Comparison of ENCODE assay signal across 1 cellular context in the genomic region with DNA sequence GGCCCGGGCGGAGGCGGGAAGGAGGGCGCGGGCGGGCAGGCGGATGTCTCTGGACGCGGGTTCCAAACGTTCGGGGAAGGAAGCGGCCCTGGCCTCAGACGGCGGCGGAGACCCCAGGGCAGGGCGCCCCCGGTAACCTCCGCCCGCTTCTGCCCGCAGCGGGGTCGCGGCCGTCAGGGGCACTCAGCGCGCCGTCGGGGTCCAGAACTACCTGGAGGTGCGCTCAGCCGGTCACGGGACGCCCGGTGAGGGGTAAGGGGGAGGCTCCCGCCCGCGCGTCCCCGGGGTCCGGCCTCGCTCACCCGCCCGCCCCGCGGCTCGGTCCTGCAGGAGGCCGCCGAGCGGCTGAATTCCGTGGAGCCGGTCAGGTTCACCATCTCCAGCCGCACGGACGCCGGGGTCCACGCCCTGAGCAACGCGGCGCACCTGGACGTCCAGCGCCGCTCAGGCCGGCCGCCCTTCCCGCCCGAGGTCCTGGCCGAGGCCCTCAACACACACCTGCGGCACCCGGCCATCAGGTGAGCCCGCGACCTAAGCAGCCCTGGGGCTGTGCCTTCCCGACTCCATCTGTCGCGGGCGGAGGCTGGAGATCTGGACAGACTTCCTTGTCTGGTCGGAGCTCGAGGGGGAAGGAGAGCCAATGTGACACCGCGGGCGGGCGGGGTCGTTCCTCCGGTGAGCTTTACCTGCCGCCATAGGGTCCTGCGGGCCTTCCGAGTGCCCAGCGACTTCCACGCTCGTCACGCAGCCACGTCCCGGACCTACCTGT.
A peak's percentile ranks its signal among the peaks of the same experiment; 100 is the strongest.
TF ChIP-seq lines count a peak whose summit lies in the region.

No MANE protein-coding gene starts in this region.

TF ChIP-seq in H1, 55 proteins besides CTCF, POLR2A, EP300 and RAD21:
- TF ChIP-seq TAF7 (optimal IDR thresholded peaks at IDR 0.05; ENCODE audit: borderline replicate concordance, low read depth, low read length) (peak; percentile 24), HDAC2 (IDR thresholded peaks at IDR 0.05; ENCODE audit: borderline replicate concordance in 1 of 2, low read depth in 2 of 2, low read length in 2 of 2) (peak in 1 of 2 experiments; percentile 45; a peak in 1 of 4 replicates), SIN3A (conservative IDR thresholded peaks at IDR 0.05 in 1 of 2, IDR thresholded peaks at IDR 0.05 in 1 of 2; ENCODE audit: low read depth in 1 of 2, low read length in 2 of 2) (0 out of 4 replicates have a peak, but pooled peaks of 1 of the 2 experiments have one; percentile 22), RFX5 (IDR thresholded peaks at IDR 0.05; ENCODE audit: borderline replicate concordance, low read depth, low read length) (no peak), KDM4A (IDR thresholded peaks at IDR 0.05; ENCODE audit: low read depth, low read length, severe bottlenecking) (peak; percentile 6), TCF12 (IDR thresholded peaks at IDR 0.05; ENCODE audit: low read depth, low read length) (no peak), SP4 (IDR thresholded peaks at IDR 0.05; ENCODE audit: low read length) (no peak), SP1 (IDR thresholded peaks at IDR 0.05; ENCODE audit: low read depth, low read length) (no peak), E2F6 (IDR thresholded peaks at IDR 0.05) (peak; percentile 84), ATF3 (IDR thresholded peaks at IDR 0.05; ENCODE audit: insufficient read depth, low read depth, low read length) (no peak), CHD1 (IDR thresholded peaks at IDR 0.05; ENCODE audit: low read depth, low read length) (no peak), PHF8 (conservative IDR thresholded peaks at IDR 0.05; ENCODE audit: low read depth, low read length) (peak; percentile 22; the same call in 1 of the 2 replicates)
